8 cellular contexts compared by ENCODE assay signal in the genomic region with DNA sequence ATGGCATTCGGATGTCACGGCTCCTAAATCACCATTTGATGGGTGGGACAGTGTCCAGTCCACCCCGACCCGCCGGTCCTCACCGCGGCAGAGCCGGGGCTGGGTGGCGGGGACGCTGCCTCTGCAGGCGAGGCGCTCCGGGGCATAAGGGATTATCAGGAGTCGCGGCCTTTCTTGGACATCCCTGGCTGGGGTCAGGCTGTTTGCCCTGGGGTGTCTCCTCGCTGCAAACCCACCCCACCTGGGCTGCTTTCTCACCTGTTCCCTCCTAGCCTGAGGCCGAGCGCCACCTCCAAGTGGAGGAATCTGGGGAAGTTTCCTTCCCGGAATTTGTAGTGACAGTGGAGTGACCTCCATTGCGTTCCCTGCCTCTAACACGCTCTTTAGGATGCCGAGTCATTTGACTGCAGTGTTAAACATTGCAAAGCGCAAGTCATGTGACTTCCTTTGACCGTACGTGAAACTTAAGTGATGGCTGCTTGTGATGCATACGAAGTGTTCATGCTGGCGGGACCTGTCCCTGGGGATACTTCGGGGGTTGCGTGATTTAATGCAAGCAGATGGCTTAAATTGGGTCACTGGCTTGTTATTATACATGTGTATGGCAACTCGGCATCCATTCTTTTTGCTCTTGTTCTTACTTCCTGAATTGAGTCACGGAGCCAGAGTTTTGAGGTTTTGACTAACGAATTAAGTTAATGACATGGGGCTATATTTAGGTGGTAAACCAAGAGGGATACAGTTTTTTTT. TPM values are rescaled to one million over a fixed set of nuclear protein-coding genes. Genes with fewer than 3 reads are reported as not detected.
DNase-seq lines count a peak whose midpoint lies in the region; ATAC-seq, FAIRE-seq and TF ChIP-seq lines count a peak whose summit lies in the region.

No MANE protein-coding gene starts in this region.

- no peaks in the 10 kb centered on the region for H3K27me3 Mint-ChIP-seq in activated CD4-positive, alpha-beta T cell treated with anti-CD3 and anti-CD28 coated beads, Interleukin-2, amount 10 ng/mL, durations not matched to agents 7 days and 5 days

- TF ChIP-seq CTCF in dorsolateral prefrontal cortex (IDR thresholded peaks at IDR 0.05 in 54 of 56, conservative IDR thresholded peaks at IDR 0.05 in 2 of 56; ENCODE audit: low read depth in 1 of 56, partially characterized antibody in 56 of 56) (peak in 2 of 56 donors; percentile 2), HepG2 (CRISPR knock-in tag; IDR thresholded peaks at IDR 0.05) (no peak)

- intact Hi-C loops in dorsolateral prefrontal cortex (cut with DNase I) (loop anchor here (5.0 to 10.0 kb wide), 4 partner anchors 78 to 1200 kb away; a partner anchor contains a TSS), HepG2 (cut with micrococcal nuclease; ENCODE audit: unreplicated experiment) (loop anchor here (5.0 kb wide), 1 partner anchor 127 kb away; no protein-coding TSS in a partner anchor)

- FAIRE-seq in HepG2 (lab: Jason Lieb, UNC) = peak; percentile 87

- TF ChIP-seq EP300 in HepG2 (IDR thresholded peaks at IDR 0.05; ENCODE audit: low read depth in 2 of 2, low read length in 2 of 2) = no peak
- TF ChIP-seq EP300 in HepG2 (CRISPR knock-in tag; IDR thresholded peaks at IDR 0.05; ENCODE audit: borderline replicate concordance) = no peak

- peak; percentile 68 to 70 for DNase-seq in AML-193 (lab: John Stamatoyannopoulos, UW)
- peak; percentile 83 for DNase-seq in NCI-H345 (lab: John Stamatoyannopoulos, UW)
- peak; percentile 77 for DNase-seq in activated CD4-positive, alpha-beta T cell treated with anti-CD3 and anti-CD28 coated beads, Interleukin-2, amount 10 ng/mL, durations not matched to agents 7 days and 5 days
- DNase-seq in dorsolateral prefrontal cortex = peak in 5 of 10 donors; percentile 30 to 65 (median 39)
- peak; percentile 85 for DNase-seq in HepG2 (ENCODE audit: low spot score)
- peak; percentile 20 to 53 for DNase-seq in stimulated activated CD4-positive, alpha-beta T cell treated with anti-CD3 and anti-CD28 coated beads, Interleukin-4, amount 100 ng/mL, for 4 hours

- BruUV-seq in HepG2 (replicated peaks; lab: Mats Ljungman, UMichigan) = TSS peak; percentile 77

- CTCF ChIA-PET in activated CD4-positive, alpha-beta T cell treated with anti-CD3 and anti-CD28 coated beads, Interleukin-2, amount 10 ng/mL, durations not matched to agents 7 days and 5 days (lab: Charles Lee) = interaction anchor here (0.6 to 0.8 kb wide), 3 partner anchors 17 to 65 kb away, joined by 3 to 5 read pairs (median 4); no protein-coding TSS in a partner anchor
- CTCF ChIA-PET in HepG2 (lab: Yijun Ruan, JAX; ENCODE audit: low intra/inter-chr PET ratio, low total read pairs) = no interaction called here

- H3K4me3 ChIP-seq in dorsolateral prefrontal cortex = peak overlapping the region; percentile 66 to 100 (median 95)
- H3K4me3 ChIP-seq in HepG2 (replicated peaks in 1 of 3; ENCODE audit: insufficient read depth in 1 of 3, low read depth in 2 of 3, low read length in 3 of 3) = peak overlapping the region; percentile 74 to 95 (median 80)

- peak; percentile 44 for TF ChIP-seq POLR2A in GM18951 (IDR thresholded peaks at IDR 0.05; ENCODE audit: extremely low read depth, insufficient read depth, insufficient read length)
- TF ChIP-seq POLR2A in HepG2 (IDR thresholded peaks at IDR 0.05; ENCODE audit: insufficient read depth in 1 of 2, low read depth in 2 of 2, low read length in 2 of 2) = peak; percentile 75 to 78

- H3K9ac ChIP-seq in HepG2 (ENCODE audit: insufficient read depth, low read depth, low read length) = peak overlapping the region; percentile 82

- H3K9me3 Mint-ChIP-seq in activated CD4-positive, alpha-beta T cell treated with anti-CD3 and anti-CD28 coated beads, Interleukin-2, amount 10 ng/mL, durations not matched to agents 7 days and 5 days = peaks cover 5% of the 10 kb centered on the region

- POLR2A ChIA-PET in activated CD4-positive, alpha-beta T cell treated with anti-CD3 and anti-CD28 coated beads, Interleukin-2, amount 10 ng/mL, durations not matched to agents 7 days and 5 days (lab: Charles Lee) = interaction anchor here (0.5 to 0.6 kb wide), 2 partner anchors 236 to 509 kb away, joined by 3 to 6 read pairs; no protein-coding TSS in a partner anchor
- POLR2A ChIA-PET in HepG2 (lab: Yijun Ruan, JAX) = interaction anchor here (0.7 to 2.4 kb wide), 5 partner anchors 9 to 33 kb away, joined by 3 to 26 read pairs (median 11); no protein-coding TSS in a partner anchor

- H3K4me3 Mint-ChIP-seq in activated CD4-positive, alpha-beta T cell treated with anti-CD3 and anti-CD28 coated beads, Interleukin-2, amount 10 ng/mL, durations not matched to agents 7 days and 5 days = peak overlapping the region; percentile 95

- peak overlapping the region; percentile 88 for H3K4me2 ChIP-seq in HepG2 (ENCODE audit: low read depth, low read length)

- H3K36me3 ChIP-seq in HepG2 (replicated peaks in 1 of 2; ENCODE audit: control insufficient read depth in 1 of 2, insufficient read depth in 2 of 2, low read length in 2 of 2) = peaks cover 4 to 21% of the 10 kb centered on the region in 2 experiments; a peak in 4 of 5 replicates

- in situ Hi-C loops in GM18951 (cut with MboI; ENCODE audit: low sequenced_read_pairs, unreplicated experiment) = no loop called here
- in situ Hi-C loops in HepG2 (cut with HindIII; ENCODE audit: extremely low pct_ligation_motif_present, low pct_unique_long_range_greater_than_20kb) = no loop called here

- no peaks in the 10 kb centered on the region for H4K20me1 ChIP-seq in HepG2 (ENCODE audit: insufficient read depth, low read length)

- no peaks in the 10 kb centered on the region for H3K9me3 ChIP-seq in HepG2 (ENCODE audit: low read length)

- H3K4me1 Mint-ChIP-seq in activated CD4-positive, alpha-beta T cell treated with anti-CD3 and anti-CD28 coated beads, Interleukin-2, amount 10 ng/mL, durations not matched to agents 7 days and 5 days = peaks cover 35% of the 10 kb centered on the region

- under 1% methylated on average over 21 of the region's 32 CpGs for WGBS in HepG2 (ENCODE audit: low lambda C conversion rate)

- H3K27ac ChIP-seq in dorsolateral prefrontal cortex = peak overlapping the region in 56 of 59 donors; percentile 39 to 93 (median 80)
- peak overlapping the region; percentile 93 for H3K27ac ChIP-seq in HepG2 (ENCODE audit: extremely low read length, insufficient read depth, low read length)

- H3K79me2 ChIP-seq in HepG2 (ENCODE audit: insufficient read depth, low read length) = peaks cover 41% of the 10 kb centered on the region

- H3K36me3 Mint-ChIP-seq in activated CD4-positive, alpha-beta T cell treated with anti-CD3 and anti-CD28 coated beads, Interleukin-2, amount 10 ng/mL, durations not matched to agents 7 days and 5 days (ENCODE audit: low read depth) = peaks cover 34% of the 10 kb centered on the region

- H3K27me3 ChIP-seq in dorsolateral prefrontal cortex = no peaks in the 10 kb centered on the region
- H3K27me3 ChIP-seq in HepG2 (ENCODE audit: control insufficient read depth in 1 of 2, insufficient read depth in 2 of 2, low read length in 2 of 2) = no peaks in the 10 kb centered on the region; a peak in 1 of 5 replicates

- ATAC-seq in HG03175 (IDR thresholded peaks at IDR 0.05; ENCODE audit: unreplicated experiment) = peak; percentile 94
- ATAC-seq in HepG2 = peak; percentile 78

- peak overlapping the region; percentile 47 for H2AFZ ChIP-seq in HepG2 (ENCODE audit: low read length)

- peaks cover 70% of the 10 kb centered on the region for H3K4me1 ChIP-seq in HepG2 (ENCODE audit: insufficient read depth, low read length)

- H3K27ac Mint-ChIP-seq in activated CD4-positive, alpha-beta T cell treated with anti-CD3 and anti-CD28 coated beads, Interleukin-2, amount 10 ng/mL, durations not matched to agents 7 days and 5 days = peak overlapping the region; percentile 98

- TF ChIP-seq RAD21 in HepG2 (CRISPR knock-in tag; IDR thresholded peaks at IDR 0.05) = no peak

TF ChIP-seq in HepG2, 621 proteins besides CTCF, POLR2A, EP300 and RAD21 (continues in another document):
- TF ChIP-seq ZNF510 (CRISPR knock-in tag; IDR thresholded peaks at IDR 0.05; ENCODE audit: low read depth) = no peak
- TF ChIP-seq ZNF614 (CRISPR knock-in tag; IDR thresholded peaks at IDR 0.05; ENCODE audit: borderline replicate concordance) = 0 out of 2 replicates have a peak, but pooled peaks have one; percentile 55
- TF ChIP-seq ZNF382 (CRISPR knock-in tag; IDR thresholded peaks at IDR 0.05; ENCODE audit: borderline replicate concordance) = no peak
- TF ChIP-seq ZMYM4 (CRISPR knock-in tag; IDR thresholded peaks at IDR 0.05) = peak; percentile 17; the same call in 1 of the 2 replicates

RNA-seq across cellular contexts. Expression of a gene that starts 0.5 kb away (rescaled TPM):
- 100 to 1,000 TPM in 1 of 2 experiments, 10 to 100 TPM in 1; 99.5 to 107 TPM for total RNA-seq in activated CD4-positive, alpha-beta T cell treated with anti-CD3 and anti-CD28 coated beads, Interleukin-2, amount 10 ng/mL, durations not matched to agents 7 days and 5 days
- total RNA-seq in dorsolateral prefrontal cortex (10 to 100 TPM; 33.6 to 99.3 (median 70.0) TPM), HepG2 (2016; rRNA removed; fragmentation: Illumina TruSeq; extraction: Trizol) (29.3 and 42.1 TPM in 2 replicates)
- total RNA-seq in HepG2 (2016; cell fraction: cytosol; rRNA removed; fragmentation: Illumina TruSeq; extraction: Trizol; ENCODE audit: low read depth) = 8.7 and 9.3 TPM in 2 replicates
- 33.2 and 42.9 TPM in 2 replicates for total RNA-seq in HepG2 (2016; cell fraction: insoluble cytoplasmic fraction; rRNA removed; fragmentation: Illumina TruSeq; extraction: Trizol)
- total RNA-seq in HepG2 (2016; cell fraction: membrane; rRNA removed; fragmentation: Illumina TruSeq; extraction: Trizol) = 9.5 and 12.0 TPM in 2 replicates
- 34.9 and 35.8 TPM in 2 replicates for total RNA-seq in HepG2 (2016; cell fraction: nucleus; rRNA removed; fragmentation: Illumina TruSeq; extraction: Trizol)
- polyA plus RNA-seq in HepG2 (2011; rRNA removed) = 139 and 185 TPM in 2 replicates
- 73.1 and 90.2 TPM in 2 replicates for polyA plus RNA-seq in HepG2 (2011; cell fraction: cytosol; rRNA removed)
- 364 and 373 TPM in 2 replicates for polyA plus RNA-seq in HepG2 (2011; cell fraction: nucleus; rRNA removed)
- polyA plus RNA-seq in HepG2 (2012) = 85.0 and 141 TPM in 2 replicates
- polyA plus RNA-seq in HepG2 (2016; cell fraction: cytosol; fragmentation: Illumina TruSeq; extraction: Trizol; ENCODE audit: low read depth) = 3.5 and 4.0 TPM in 2 replicates
- 37.9 and 40.2 TPM in 2 replicates for polyA plus RNA-seq in HepG2 (2016; cell fraction: insoluble cytoplasmic fraction; fragmentation: Illumina TruSeq; extraction: Trizol; ENCODE audit: low read depth)
- polyA plus RNA-seq in HepG2 (2016; cell fraction: membrane; fragmentation: Illumina TruSeq; extraction: Trizol; ENCODE audit: low read depth) = 5.3 and 7.0 TPM in 2 replicates
- polyA plus RNA-seq in HepG2 (2016; cell fraction: nucleus; fragmentation: Illumina TruSeq; extraction: Trizol; ENCODE audit: insufficient read depth, low read depth) = 40.4 and 41.7 TPM in 2 replicates
- polyA minus RNA-seq in HepG2 (2011; rRNA and poly(A)+ RNA removed; ENCODE audit: low replicate concordance) = 0.05 and 121 TPM in 2 replicates
- polyA minus RNA-seq in HepG2 (2011; cell fraction: cytosol; rRNA and poly(A)+ RNA removed) = 79.2 and 81.2 TPM in 2 replicates
- 325 and 368 TPM in 2 replicates for polyA minus RNA-seq in HepG2 (2011; cell fraction: nucleus; rRNA and poly(A)+ RNA removed)
